In the genomic region with DNA sequence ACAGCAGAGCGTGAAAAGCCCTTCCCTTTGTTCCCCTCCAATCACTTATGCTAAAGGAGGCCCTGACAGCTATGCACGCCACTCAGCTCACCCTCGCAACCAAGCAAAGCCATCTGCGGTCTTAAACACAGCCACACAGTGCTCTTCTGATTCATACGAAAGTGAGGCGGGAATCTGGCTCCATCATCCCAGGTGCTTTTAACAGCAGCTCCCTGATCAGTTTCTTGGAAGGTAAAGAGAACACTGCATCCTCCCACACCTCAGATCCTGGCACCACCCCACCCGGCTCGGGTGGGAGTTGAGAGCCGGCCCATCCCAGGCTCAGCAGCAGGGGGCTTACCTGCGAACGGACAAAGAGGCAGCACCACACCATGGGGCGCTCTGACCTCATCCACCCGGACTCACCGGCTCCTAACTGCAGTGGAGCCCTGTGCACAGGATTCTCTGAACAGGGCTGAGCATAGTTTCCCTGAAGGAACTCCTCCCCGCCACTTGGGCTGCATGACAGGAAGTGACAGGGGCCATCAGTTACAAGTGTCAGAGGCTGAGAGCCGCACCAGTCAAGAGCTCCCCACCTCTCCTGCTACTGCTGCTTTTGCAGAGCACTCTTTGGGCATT, we compare ENCODE assay signal across 9 cellular contexts.
A peak's percentile ranks its signal among the peaks of the same experiment; 100 is the strongest.
DNase-seq lines count a peak whose midpoint lies in the region; ATAC-seq and FAIRE-seq lines count a peak whose summit lies in the region.
"Had no signal": no experiment of that assay in that cellular context is flagged by ENCODE, and none has a peak within 500 bp of the region (broad histone marks: within the 10 kb centered on the region; RNA-seq: fewer than 3 reads in every experiment).

No MANE protein-coding gene starts in this region.

- H3K4me1 Mint-ChIP-seq in effector memory CD8-positive, alpha-beta T cell (ENCODE audit: low read depth in 2 of 2), result peaks cover 50 to 73% of the 10 kb centered on the region in 2 donors

- no peak for FAIRE-seq in RCC 7860 (lab: Jason Lieb, UNC)
- FAIRE-seq: A549 had no signal

- H3K9me3 Mint-ChIP-seq in effector memory CD8-positive, alpha-beta T cell, result no peaks in the 10 kb centered on the region

- no peaks in the 10 kb centered on the region for H3K27me3 Mint-ChIP-seq in effector memory CD8-positive, alpha-beta T cell

- peaks cover 5% of the 10 kb centered on the region for H3K36me3 Mint-ChIP-seq in effector memory CD8-positive, alpha-beta T cell (ENCODE audit: insufficient read depth)

- peak; percentile 26 for DNase-seq in NK-92 treated with Interleukin-12 subunit alpha and Interleukin-12 subunit beta, amount 100 ng/mL, for 24 hours (lab: John Stamatoyannopoulos, UW)
- DNase-seq in NK-92 (lab: John Stamatoyannopoulos, UW; ENCODE audit: unreplicated experiment) (no peak), HUDEP-2 (lab: John Stamatoyannopoulos, UW; ENCODE audit: unreplicated experiment in 76 of 76) (no peak), RCC 7860 (ENCODE audit: low spot score) (no peak)
- peak; percentile 62 for DNase-seq in activated CD4-positive, CD25-positive, alpha-beta regulatory T cell treated with anti-CD3 and anti-CD28 coated beads, Interleukin-2, amount 50 U/mL, for 72 hours
- DNase-seq in effector memory CD8-positive, alpha-beta T cell, result peak; percentile 62 to 71 (median 62)
- peak; percentile 68 to 70 for DNase-seq in stimulated activated CD4-positive, alpha-beta T cell treated with anti-CD3 and anti-CD28 coated beads, Interleukin-2, amount 100 ng/mL, for 24 hours

- peak; percentile 43 for ATAC-seq in HG03521 (IDR thresholded peaks at IDR 0.05; ENCODE audit: unreplicated experiment)
- peak; percentile 90 for ATAC-seq in effector memory CD8-positive, alpha-beta T cell (replicated peaks)
- ATAC-seq: A549 had no signal

- H3K27ac Mint-ChIP-seq in effector memory CD8-positive, alpha-beta T cell, result peak overlapping the region; percentile 97

- H3K4me3 Mint-ChIP-seq in effector memory CD8-positive, alpha-beta T cell, result peak overlapping the region; percentile 85 to 94

Comparison
In these comparisons a context has a peak if more than half of its experiments do, and no peak if none do; other contexts are left out.
1. DNase-seq: peak in NK-92 treated with Interleukin-12 subunit alpha and Interleukin-12 subunit beta, amount 100 ng/mL, for 24 hours (single experiment), activated CD4-positive, CD25-positive, alpha-beta regulatory T cell treated with anti-CD3 and anti-CD28 coated beads, Interleukin-2, amount 50 U/mL, for 72 hours (single experiment), effector memory CD8-positive, alpha-beta T cell (3 of 3) and stimulated activated CD4-positive, alpha-beta T cell treated with anti-CD3 and anti-CD28 coated beads, Interleukin-2, amount 100 ng/mL, for 24 hours (2 of 2); none in NK-92 (single experiment), HUDEP-2 (0 of 76) and RCC 7860 (single experiment).